12 cellular contexts compared by ENCODE assay signal in genomic region chr15:64071931-64072765, GRCh38. TPM values are rescaled to one million over a fixed set of nuclear protein-coding genes. Genes with fewer than 3 reads are reported as not detected.
A peak's percentile ranks its signal among the peaks of the same experiment; 100 is the strongest.
DNase-seq lines count a peak whose midpoint lies in the region; ATAC-seq and TF ChIP-seq lines count a peak whose summit lies in the region.
"Had no signal": no experiment of that assay in that cellular context is flagged by ENCODE, and none has a peak within 500 bp of the region (broad histone marks: within the 10 kb centered on the region; RNA-seq: fewer than 3 reads in every experiment).

No MANE protein-coding gene starts in this region.

- no peaks in the 10 kb centered on the region for H3K27me3 Mint-ChIP-seq in activated naive CD4-positive, alpha-beta T cell treated with anti-CD3 and anti-CD28 coated beads, Interleukin-2, amount 50 U/mL, for 24 hours
- H3K27me3 Mint-ChIP-seq: IgD-negative memory B cell had no signal

- TF ChIP-seq CTCF in lung (IDR thresholded peaks at IDR 0.05; ENCODE audit: control extremely low read depth, extremely low read depth) (no peak), transverse colon (IDR thresholded peaks at IDR 0.05) (no peak)

- no peak overlapping the region for H3K4me3 ChIP-seq in lung
- H3K4me3 ChIP-seq in transverse colon = no peak overlapping the region

- H3K27ac Mint-ChIP-seq in activated naive CD4-positive, alpha-beta T cell treated with anti-CD3 and anti-CD28 coated beads, Interleukin-2, amount 50 U/mL, for 24 hours = peak overlapping the region; percentile 23

- TF ChIP-seq EP300 in transverse colon (IDR thresholded peaks at IDR 0.05; ENCODE audit: low read depth) = no peak

- H3K27ac ChIP-seq in lung (ENCODE audit: low read depth in 1 of 2, low read length in 1 of 2) (peak overlapping the region; percentile 47 to 90), transverse colon (peak overlapping the region; percentile 50 to 63 (median 53))
- H3K27ac ChIP-seq: WERI-Rb-1 had no signal

- H3K9me3 Mint-ChIP-seq in activated naive CD4-positive, alpha-beta T cell treated with anti-CD3 and anti-CD28 coated beads, Interleukin-2, amount 50 U/mL, for 24 hours = no peaks in the 10 kb centered on the region
- H3K9me3 Mint-ChIP-seq: IgD-negative memory B cell had no signal

- H3K36me3 Mint-ChIP-seq in activated naive CD4-positive, alpha-beta T cell treated with anti-CD3 and anti-CD28 coated beads, Interleukin-2, amount 50 U/mL, for 24 hours = peaks cover 6% of the 10 kb centered on the region

- no peaks in the 10 kb centered on the region for H3K27me3 ChIP-seq in lung (ENCODE audit: control insufficient read depth, insufficient read depth)
- H3K27me3 ChIP-seq in transverse colon = no peaks in the 10 kb centered on the region

- H3K4me1 ChIP-seq in lung (ENCODE audit: control insufficient read depth in 2 of 2, insufficient read depth in 2 of 2, low read length in 2 of 2) (peaks cover 7 to 13% of the 10 kb centered on the region in 2 donors), transverse colon (peaks cover 0 to 38% (median 12%) of the 10 kb centered on the region in 4 donors)

- no peak overlapping the region for H3K4me3 Mint-ChIP-seq in activated naive CD4-positive, alpha-beta T cell treated with anti-CD3 and anti-CD28 coated beads, Interleukin-2, amount 50 U/mL, for 24 hours
- H3K4me3 Mint-ChIP-seq: IgD-negative memory B cell had no signal

- WGBS in lung, 2 donors = 91 to 99% methylated on average over 4 of the region's 4 CpGs
- WGBS in transverse colon (ENCODE audit: low coverage in 1 of 2), 2 donors = 60 to 96% methylated on average over 1 to 4 of the region's 4 CpGs

- H3K9me3 ChIP-seq in lung (ENCODE audit: control insufficient read depth in 2 of 2, insufficient read depth in 1 of 2, low read length in 1 of 2) (no peaks in the 10 kb centered on the region), transverse colon (no peaks in the 10 kb centered on the region)

- intact Hi-C loops in transverse colon (cut with DNase I; ENCODE audit: low total_unique reads) = no loop called here

- DNase-seq in activated naive CD4-positive, alpha-beta T cell treated with Interleukin-2 at 50 U/mL for 16 hours = no peak
- DNase-seq in cerebellar cortex (ENCODE audit: low spot score) = peak; percentile 41
- no peak for DNase-seq in lung (ENCODE audit: low spot score)
- no peak for DNase-seq in transverse colon
- DNase-seq in EL = no peak
- DNase-seq in NCI-H2171 (lab: John Stamatoyannopoulos, UW) = no peak
- no peak for DNase-seq in G401 (ENCODE audit: low spot score)
- DNase-seq: activated T-cell treated with anti-CD3 and anti-CD28 coated beads, Interleukin-2, amount 50 U/mL, for 48 hours; NCI-H2171 treated with DMSO at 0.1 percent for 48 hours; WERI-Rb-1 had no signal

- H3K36me3 ChIP-seq in lung (ENCODE audit: control insufficient read depth in 2 of 2, insufficient read depth in 2 of 2, low read length in 2 of 2) (peaks cover 6 to 11% of the 10 kb centered on the region in 2 donors), transverse colon (peaks cover 0 to 8% (median 1%) of the 10 kb centered on the region in 4 donors)

- in situ Hi-C loops in transverse colon (cut with MboI; ENCODE audit: low pct_ligation_motif_present in 1 of 4, low pct_unique_long_range_greater_than_20kb in 1 of 4, low sequenced_read_pairs in 3 of 4) = loop anchor here (5.0 to 25.0 kb wide), 5 partner anchors 135 to 610 kb away; no protein-coding TSS in a partner anchor
- in situ Hi-C loops in G401 (cut with HindIII; ENCODE audit: low sequenced_read_pairs) = no loop called here

- H3K4me1 Mint-ChIP-seq in activated naive CD4-positive, alpha-beta T cell treated with anti-CD3 and anti-CD28 coated beads, Interleukin-2, amount 50 U/mL, for 24 hours = peaks cover 7% of the 10 kb centered on the region

- TF ChIP-seq POLR2A in transverse colon (IDR thresholded peaks at IDR 0.05) = no peak

- no peak for ATAC-seq in lung (ENCODE audit: insufficient read depth, low FRiP score)

RNA-seq across cellular contexts. Expression of gene CIAO2A, which starts 21.5 kb away (rescaled TPM):
- 10 to 100 TPM; 40.4 to 89.6 TPM for total RNA-seq in lung
- polyA plus RNA-seq in lung = 10 to 100 TPM; 75.9 to 95.6 TPM
- total RNA-seq in transverse colon = 100 to 1,000 TPM in 2 of 4 donors, 10 to 100 TPM in 2; 28.1 to 160 (median 104) TPM
- 233 and 242 TPM in 2 replicates for total RNA-seq in G401 (2014; rRNA removed; shearing (Covaris generic))

RNA-seq across cellular contexts. Expression of gene SNX1, which starts 23.6 kb away (rescaled TPM):
- total RNA-seq in lung = 100 to 1,000 TPM; 108 to 169 TPM
- 100 to 1,000 TPM in 1 of 2 donors, 10 to 100 TPM in 1; 70.6 to 109 TPM for polyA plus RNA-seq in lung
- 10 to 100 TPM; 42.4 to 91.0 (median 65.4) TPM for total RNA-seq in transverse colon
- total RNA-seq in G401 (2014; rRNA removed; shearing (Covaris generic)) = 125 and 136 TPM in 2 replicates

RNA-seq across cellular contexts. Expression of gene DAPK2, which starts 25.9 kb away (rescaled TPM):
- total RNA-seq in lung (10 to 100 TPM; 58.1 to 59.0 TPM), transverse colon (100 to 1,000 TPM in 3 of 4 donors, 10 to 100 TPM in 1; 45.1 to 244 (median 107) TPM)
- 10 to 100 TPM; 20.5 to 40.1 TPM for polyA plus RNA-seq in lung
- 24.4 and 26.9 TPM in 2 replicates for total RNA-seq in G401 (2014; rRNA removed; shearing (Covaris generic))
